28 cellular contexts compared by ENCODE assay signal in the genomic region with DNA sequence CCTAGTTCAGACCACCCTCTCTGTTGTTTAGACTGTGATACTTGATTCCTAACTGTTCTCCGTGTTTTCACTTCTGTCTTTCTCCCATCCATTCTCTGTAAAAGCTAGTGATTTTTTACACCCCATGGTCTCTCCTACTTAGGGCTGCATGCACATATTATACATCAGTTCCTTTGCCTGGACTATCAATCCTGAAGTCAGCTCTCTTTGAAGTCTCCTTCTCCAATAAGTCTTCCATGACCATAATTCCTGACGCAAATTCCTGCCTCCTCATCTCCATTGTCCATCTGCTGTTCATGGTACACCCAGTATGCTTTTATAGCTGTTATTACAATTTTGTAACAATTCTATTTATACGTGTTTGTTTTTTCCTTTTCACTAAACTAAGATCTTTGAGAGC.
DNase-seq lines count a peak whose midpoint lies in the region; FAIRE-seq and TF ChIP-seq lines count a peak whose summit lies in the region.
"Had no signal": no experiment of that assay in that cellular context is flagged by ENCODE, and none has a peak within 500 bp of the region (broad histone marks: within the 10 kb centered on the region; RNA-seq: fewer than 3 reads in every experiment).

No MANE protein-coding gene starts in this region.

- no peak for FAIRE-seq in astrocyte (lab: Jason Lieb, UNC)
- FAIRE-seq: A204.1, G401.6, HepG2 had no signal

- no peak for DNase-seq in Calu3
- no peak for DNase-seq in astrocyte (ENCODE audit: low read depth)
- no peak for DNase-seq in mesenchymal stem cell
- no peak for DNase-seq in EL
- DNase-seq in HuH-7.5 (ENCODE audit: low spot score): no peak
- DNase-seq in NCI-H446 treated with DMSO at 0.1 percent for 48 hours (lab: John Stamatoyannopoulos, UW): no peak
- DNase-seq in hippocampal formation (lab: John Stamatoyannopoulos, UW): no peak
- DNase-seq: activated CD4-positive, alpha-beta memory T cell treated with anti-CD3 and anti-CD28 coated beads, Interleukin-2, amount 10 ng/mL, durations not matched to agents 7 days and 5 days; activated CD4-positive, CD25-positive, alpha-beta regulatory T cell treated with anti-CD3 and anti-CD28 coated beads, Interleukin-2, amount 50 U/mL, for 72 hours; activated CD8-positive, alpha-beta memory T cell treated with anti-CD3 and anti-CD28 coated beads, Interleukin-2, amount 50 U/mL, for 4 hours; activated naive CD4-positive, alpha-beta T cell treated with anti-CD3 and anti-CD28 coated beads for 36 hours; DMS153; immature natural killer cell; Karpas-422; left lung; NCI-H1417; NCI-H2081; NCI-H748 treated with DMSO at 0.1 percent for 48 hours; occipital lobe; Right ventricle myocardium superior; stimulated activated naive CD4-positive, alpha-beta T cell treated with Interleukin-2 at 50 U/mL for 16 hours; uterus had no signal

- H3K27me3 Mint-ChIP-seq in Calu3 (ENCODE audit: unreplicated experiment) (no peaks in the 10 kb centered on the region), astrocyte (ENCODE audit: low read depth, unreplicated experiment) (no peaks in the 10 kb centered on the region)
- H3K27me3 Mint-ChIP-seq: activated CD4-positive, alpha-beta memory T cell treated with anti-CD3 and anti-CD28 coated beads, Interleukin-2, amount 10 ng/mL, durations not matched to agents 7 days and 5 days; memory B cell had no signal

- no peak overlapping the region for H3K9ac ChIP-seq in astrocyte (ENCODE audit: low read length)
- H3K9ac ChIP-seq in mesenchymal stem cell (ENCODE audit: low read length): no peak overlapping the region
- no peak overlapping the region for H3K9ac ChIP-seq in parathyroid adenoma

- H4K8ac ChIP-seq in mesenchymal stem cell (ENCODE audit: low read length): no peak overlapping the region

- H3K4me1 ChIP-seq in astrocyte (ENCODE audit: insufficient read depth, low read length): peaks cover 24% of the 10 kb centered on the region
- peaks cover 10% of the 10 kb centered on the region for H3K4me1 ChIP-seq in mesenchymal stem cell (ENCODE audit: control insufficient read depth, insufficient read depth, low read depth, low read length)
- H3K4me1 ChIP-seq in parathyroid adenoma: no peaks in the 10 kb centered on the region
- H3K4me1 ChIP-seq: uterus had no signal

- peak overlapping the region; percentile 8 for H2BK120ac ChIP-seq in mesenchymal stem cell (ENCODE audit: low read depth, low read length)

- no peak overlapping the region for H2BK15ac ChIP-seq in mesenchymal stem cell (ENCODE audit: low read depth, poor library complexity, severe bottlenecking)

- CTCF ChIA-PET in Calu3 (lab: Charles Lee): interaction anchor here (0.5 kb wide), 1 partner anchor 558 kb away, joined by 3 read pairs; no protein-coding TSS in a partner anchor

- H3K27ac ChIP-seq in astrocyte (ENCODE audit: low read depth, low read length) (peak overlapping the region; percentile 29), mesenchymal stem cell (ENCODE audit: low read length, poor library complexity, severe bottlenecking) (no peak overlapping the region), parathyroid adenoma (no peak overlapping the region)
- H3K27ac ChIP-seq: left lung, uterus had no signal

- H3K27ac Mint-ChIP-seq in Calu3 (ENCODE audit: unreplicated experiment) (peak overlapping the region; percentile 66), astrocyte (ENCODE audit: unreplicated experiment) (peak overlapping the region; percentile 54)
- H3K27ac Mint-ChIP-seq: activated CD4-positive, alpha-beta memory T cell treated with anti-CD3 and anti-CD28 coated beads, Interleukin-2, amount 10 ng/mL, durations not matched to agents 7 days and 5 days; activated naive CD4-positive, alpha-beta T cell treated with anti-CD3 and anti-CD28 coated beads for 36 hours; immature natural killer cell; memory B cell; T-helper 2 cell treated with Interferon-gamma antibody and Interleukin-4, amounts not matched to agents 5 μg/mL and 100 μg/mL, for 36 hours had no signal

- no peaks in the 10 kb centered on the region for H3K79me1 ChIP-seq in mesenchymal stem cell (replicated peaks; ENCODE audit: low read length, poor library complexity, severe bottlenecking)

- H3K9me3 ChIP-seq in astrocyte (ENCODE audit: insufficient read depth, low read depth, low read length): no peaks in the 10 kb centered on the region
- H3K9me3 ChIP-seq in mesenchymal stem cell (ENCODE audit: control insufficient read depth, low read length): no peaks in the 10 kb centered on the region
- H3K9me3 ChIP-seq in parathyroid adenoma (ENCODE audit: control insufficient read depth, low read length): no peaks in the 10 kb centered on the region
- H3K9me3 ChIP-seq: left lung, uterus had no signal

- no TSS peak for BruUV-seq in Calu3 (replicated peaks; lab: Mats Ljungman, UMichigan)

- peak overlapping the region; percentile 18 to 66 for H3K18ac ChIP-seq in mesenchymal stem cell (ENCODE audit: low read depth in 1 of 2, low read length in 2 of 2)

- no peaks in the 10 kb centered on the region for H3K27me3 ChIP-seq in astrocyte (ENCODE audit: insufficient read depth, low read length)
- no peaks in the 10 kb centered on the region for H3K27me3 ChIP-seq in mesenchymal stem cell (ENCODE audit: control insufficient read depth in 1 of 2, insufficient read depth in 1 of 2, low read length in 2 of 2)
- no peaks in the 10 kb centered on the region for H3K27me3 ChIP-seq in parathyroid adenoma (ENCODE audit: control insufficient read depth, insufficient read depth, low read length)
- H3K27me3 ChIP-seq: left lung, uterus had no signal

- H3K36me3 Mint-ChIP-seq in Calu3 (ENCODE audit: insufficient read depth, unreplicated experiment): peaks cover 12% of the 10 kb centered on the region
- H3K36me3 Mint-ChIP-seq in astrocyte (ENCODE audit: low read depth, unreplicated experiment): no peaks in the 10 kb centered on the region
- H3K36me3 Mint-ChIP-seq: immature natural killer cell, memory B cell had no signal

- peak overlapping the region; percentile 22 for H2AFZ ChIP-seq in astrocyte (ENCODE audit: low read depth, low read length)
- no peak overlapping the region for H2AFZ ChIP-seq in mesenchymal stem cell (ENCODE audit: low read depth, low read length)
- no peak overlapping the region for H2AFZ ChIP-seq in parathyroid adenoma

- H2AK5ac ChIP-seq in mesenchymal stem cell (ENCODE audit: low read length, severe bottlenecking): peak overlapping the region; percentile 42

- H3K4me1 Mint-ChIP-seq in Calu3 (ENCODE audit: low read depth, unreplicated experiment): peaks cover 58% of the 10 kb centered on the region
- H3K4me1 Mint-ChIP-seq in astrocyte (ENCODE audit: low read depth, unreplicated experiment): peaks cover 32% of the 10 kb centered on the region
- H3K4me1 Mint-ChIP-seq: activated CD4-positive, alpha-beta memory T cell treated with anti-CD3 and anti-CD28 coated beads, Interleukin-2, amount 10 ng/mL, durations not matched to agents 7 days and 5 days; memory B cell had no signal

- H3K9me3 Mint-ChIP-seq in Calu3 (ENCODE audit: low read depth, unreplicated experiment): no peaks in the 10 kb centered on the region
- H3K9me3 Mint-ChIP-seq in astrocyte (ENCODE audit: unreplicated experiment): no peaks in the 10 kb centered on the region
- H3K9me3 Mint-ChIP-seq: activated CD4-positive, alpha-beta memory T cell treated with anti-CD3 and anti-CD28 coated beads, Interleukin-2, amount 10 ng/mL, durations not matched to agents 7 days and 5 days; activated naive CD4-positive, alpha-beta T cell treated with anti-CD3 and anti-CD28 coated beads for 36 hours; immature natural killer cell; T-helper 2 cell treated with Interferon-gamma antibody and Interleukin-4, amounts not matched to agents 5 μg/mL and 100 μg/mL, for 36 hours had no signal

- no peaks in the 10 kb centered on the region for H3K36me3 ChIP-seq in astrocyte (ENCODE audit: insufficient read depth, low read length)
- H3K36me3 ChIP-seq in mesenchymal stem cell (ENCODE audit: control insufficient read depth in 1 of 2, insufficient read depth in 2 of 2, low read depth in 1 of 2, low read length in 2 of 2): no peaks in the 10 kb centered on the region
- no peaks in the 10 kb centered on the region for H3K36me3 ChIP-seq in parathyroid adenoma (ENCODE audit: control insufficient read depth, insufficient read depth, low read length)
- H3K36me3 ChIP-seq: left lung, uterus had no signal

- H3K4me3 Mint-ChIP-seq in Calu3 (ENCODE audit: low read depth, unreplicated experiment) (no peak overlapping the region), astrocyte (ENCODE audit: unreplicated experiment) (no peak overlapping the region)
- H3K4me3 Mint-ChIP-seq: activated CD4-positive, alpha-beta memory T cell treated with anti-CD3 and anti-CD28 coated beads, Interleukin-2, amount 10 ng/mL, durations not matched to agents 7 days and 5 days; activated naive CD4-positive, alpha-beta T cell treated with anti-CD3 and anti-CD28 coated beads for 36 hours; immature natural killer cell; memory B cell; T-helper 2 cell treated with Interferon-gamma antibody and Interleukin-4, amounts not matched to agents 5 μg/mL and 100 μg/mL, for 36 hours had no signal

- H4K91ac ChIP-seq in mesenchymal stem cell (ENCODE audit: low read length): peak overlapping the region; percentile 4

- no peak overlapping the region for H2BK5ac ChIP-seq in mesenchymal stem cell (ENCODE audit: low read depth, low read length, poor library complexity, severe bottlenecking)

- WGBS in mesenchymal stem cell: 23% methylated on average over 2 of the region's 3 CpGs

- no peaks in the 10 kb centered on the region for H3K79me2 ChIP-seq in astrocyte (ENCODE audit: insufficient read depth, low read length)
- no peaks in the 10 kb centered on the region for H3K79me2 ChIP-seq in parathyroid adenoma

- no peak overlapping the region for H2BK12ac ChIP-seq in mesenchymal stem cell (ENCODE audit: low read length in 2 of 2)

- no peak overlapping the region for H3K14ac ChIP-seq in mesenchymal stem cell (ENCODE audit: low read length in 2 of 2)

- TF ChIP-seq CTCF in Calu3 (IDR thresholded peaks at IDR 0.05; ENCODE audit: unreplicated experiment) (no peak), astrocyte (IDR thresholded peaks at IDR 0.05; ENCODE audit: insufficient read depth, low read depth, low read length) (no peak), parathyroid adenoma (IDR thresholded peaks at IDR 0.05) (no peak)

- intact Hi-C loops in Calu3 (cut with micrococcal nuclease; ENCODE audit: unreplicated experiment): no loop called here

- no peak overlapping the region for H3K4me3 ChIP-seq in astrocyte (ENCODE audit: insufficient read depth, low read depth, low read length)
- no peak overlapping the region for H3K4me3 ChIP-seq in mesenchymal stem cell (ENCODE audit: insufficient read depth in 1 of 2, low read depth in 1 of 2, low read length in 2 of 2)
- H3K4me3 ChIP-seq in parathyroid adenoma (ENCODE audit: low read depth, low read length): no peak overlapping the region
- H3K4me3 ChIP-seq: left lung, uterus had no signal

- peak overlapping the region in 1 of 2 experiments; percentile 56 for H3K4ac ChIP-seq in mesenchymal stem cell (ENCODE audit: low read depth in 1 of 2, low read length in 2 of 2)

- H4K20me1 ChIP-seq in astrocyte (ENCODE audit: insufficient read depth, low read length): no peaks in the 10 kb centered on the region

- H3K23ac ChIP-seq in mesenchymal stem cell (ENCODE audit: low read length in 2 of 2): no peak overlapping the region

- H3K4me2 ChIP-seq in astrocyte (ENCODE audit: low read length) (no peak overlapping the region), mesenchymal stem cell (ENCODE audit: low read length, poor library complexity, severe bottlenecking) (no peak overlapping the region), parathyroid adenoma (ENCODE audit: low read length) (peak overlapping the region; percentile 49)
